25 cellular contexts compared by ENCODE assay signal in genomic region chr3:116413319-116413718, GRCh38. TPM values are rescaled to one million over a fixed set of nuclear protein-coding genes. Genes with fewer than 3 reads are reported as not detected.
DNase-seq lines count a peak whose midpoint lies in the region; ATAC-seq, FAIRE-seq and TF ChIP-seq lines count a peak whose summit lies in the region.
"Had no signal": no experiment of that assay in that cellular context is flagged by ENCODE, and none has a peak within 500 bp of the region (broad histone marks: within the 10 kb centered on the region; RNA-seq: fewer than 3 reads in every experiment).

No MANE protein-coding gene starts in this region.

- peaks cover 2% of the 10 kb centered on the region for H3K36me3 Mint-ChIP-seq in neural crest cell (ENCODE audit: low read depth)
- H3K36me3 Mint-ChIP-seq: CD8-positive, alpha-beta T cell had no signal

- peaks cover 7% of the 10 kb centered on the region for H3K4me1 Mint-ChIP-seq in neural crest cell

- no peak overlapping the region for H3K4me3 ChIP-seq in HFF-Myc (replicated peaks; ENCODE audit: low read depth, low read length)
- no peak overlapping the region for H3K4me3 ChIP-seq in brain microvascular endothelial cell (ENCODE audit: low read depth, low read length)
- H3K4me3 ChIP-seq: K562, MG63 had no signal

- in situ Hi-C loops in brain microvascular endothelial cell (cut with HindIII; ENCODE audit: low pct_ligation_motif_present, low sequenced_read_pairs) = no loop called here

- TF ChIP-seq CTCF in HFF-Myc (IDR thresholded peaks at IDR 0.05; ENCODE audit: low read depth, low read length, missing control alignments) = peak; percentile 3
- TF ChIP-seq CTCF in brain microvascular endothelial cell (IDR thresholded peaks at IDR 0.05; ENCODE audit: low read depth, low read length, missing control alignments) = peak; percentile 43
- peak; percentile 43 for TF ChIP-seq CTCF in neural crest cell (conservative IDR thresholded peaks at IDR 0.05)

- H3K4me3 Mint-ChIP-seq in neural crest cell = no peak overlapping the region
- H3K4me3 Mint-ChIP-seq: CD8-positive, alpha-beta T cell had no signal

- H3K9me3 Mint-ChIP-seq in neural crest cell = no peaks in the 10 kb centered on the region

- TF ChIP-seq POLR2A in GM12892 (IDR thresholded peaks at IDR 0.05; ENCODE audit: low read depth, low read length) = no peak

- H3K27me3 ChIP-seq in brain microvascular endothelial cell (replicated peaks) = no peaks in the 10 kb centered on the region
- H3K27me3 ChIP-seq: MG63 had no signal

- no peaks in the 10 kb centered on the region for H3K36me3 ChIP-seq in brain microvascular endothelial cell (replicated peaks)
- H3K36me3 ChIP-seq: MG63 had no signal

- ATAC-seq in HG02763 (IDR thresholded peaks at IDR 0.05; ENCODE audit: unreplicated experiment) = no peak
- ATAC-seq: CD8-positive, alpha-beta T cell; K562 had no signal

- no peak for FAIRE-seq in GM12892 (lab: Jason Lieb, UNC)
- FAIRE-seq: K562 had no signal

- H3K27ac ChIP-seq in brain microvascular endothelial cell = no peak overlapping the region
- H3K27ac ChIP-seq: RWPE1 had no signal

- peak; percentile 16 for DNase-seq in DMS53 (lab: John Stamatoyannopoulos, UW)
- no peak for DNase-seq in DMS53 treated with DMSO at 0.1 percent for 48 hours (lab: John Stamatoyannopoulos, UW; ENCODE audit: unreplicated experiment)
- DNase-seq in HFF-Myc (ENCODE audit: extremely low read depth, low read depth) = no peak
- no peak for DNase-seq in brain microvascular endothelial cell
- DNase-seq in neural crest cell (ENCODE audit: low read depth, low spot score) = no peak
- no peak for DNase-seq in GM12892 (ENCODE audit: insufficient read length)
- DNase-seq in middle frontal gyrus (ENCODE audit: extremely low spot score, low spot score) = no peak
- DNase-seq: 8988T; activated naive CD4-positive, alpha-beta T cell treated with anti-CD3 and anti-CD28 coated beads, Interleukin-2, amount 50 U/mL, for 16 hours; AML-193; amygdala; CD8-positive, alpha-beta T cell; DMS153; GF-D8; mammary epithelial cell; MG63; NCI-H1417; NCI-H2171; NCI-H526; substantia nigra; T-helper 9 cell had no signal

- H3K27ac Mint-ChIP-seq in neural crest cell (ENCODE audit: unreplicated experiment) = no peak overlapping the region
- H3K27ac Mint-ChIP-seq: CD8-positive, alpha-beta T cell had no signal

- no peaks in the 10 kb centered on the region for H3K27me3 Mint-ChIP-seq in neural crest cell (ENCODE audit: low read depth)

RNA-seq across cellular contexts. Expression of gene LSAMP, which starts 32.0 kb away (rescaled TPM):
- 36.6 and 36.7 TPM in 2 replicates for total RNA-seq in neural crest cell
- polyA plus RNA-seq in GM12892 (2012; ENCODE audit: missing spikeins) = 6.4 TPM
- total RNA-seq: CD8-positive, alpha-beta T cell; HT-29; mammary epithelial cell had no signal
- polyA plus RNA-seq: mammary epithelial cell had no signal
